12 cellular contexts compared by ENCODE assay signal in genomic region chr11:43788394-43788793, GRCh38.
DNase-seq lines count a peak whose midpoint lies in the region; ATAC-seq and TF ChIP-seq lines count a peak whose summit lies in the region.
"Had no signal": no experiment of that assay in that cellular context is flagged by ENCODE, and none has a peak within 500 bp of the region (broad histone marks: within the 10 kb centered on the region; RNA-seq: fewer than 3 reads in every experiment).

No MANE protein-coding gene starts in this region.

- H3K27me3 Mint-ChIP-seq in chondrocyte (ENCODE audit: low read depth) = no peaks in the 10 kb centered on the region

- no peak overlapping the region for H3K4me3 Mint-ChIP-seq in chondrocyte (ENCODE audit: unreplicated experiment)

- no peak for TF ChIP-seq CTCF in HEK293 (tag by site-specific recombination; IDR thresholded peaks at IDR 0.05)
- no peak for TF ChIP-seq CTCF in chondrocyte (IDR thresholded peaks at IDR 0.05)
- TF ChIP-seq CTCF in osteoblast (IDR thresholded peaks at IDR 0.05; ENCODE audit: extremely low read depth, low read depth, low read length) = no peak
- no peak for TF ChIP-seq CTCF in coronary artery (IDR thresholded peaks at IDR 0.05)

- H3K27me3 ChIP-seq in osteoblast (ENCODE audit: insufficient read depth, low read length) = no peaks in the 10 kb centered on the region
- H3K27me3 ChIP-seq: tibial artery had no signal

- no peak for ATAC-seq in GM21515 (IDR thresholded peaks at IDR 0.05; ENCODE audit: unreplicated experiment)
- no peak for ATAC-seq in GM19324 (IDR thresholded peaks at IDR 0.05; ENCODE audit: low FRiP score, unreplicated experiment)

- no peak overlapping the region for H2AFZ ChIP-seq in osteoblast (ENCODE audit: low read length)

- H3K4me1 Mint-ChIP-seq in chondrocyte (ENCODE audit: low read depth) = peaks cover 42% of the 10 kb centered on the region

- no peaks in the 10 kb centered on the region for H4K20me1 ChIP-seq in osteoblast (ENCODE audit: insufficient read depth, low read length)

- no peak overlapping the region for H3K27ac ChIP-seq in HEK293 (ENCODE audit: extremely low read depth, low read depth, low read length)
- peak overlapping the region; percentile 20 for H3K27ac ChIP-seq in osteoblast (ENCODE audit: low read depth, low read length)
- no peak overlapping the region for H3K27ac ChIP-seq in coronary artery
- H3K27ac ChIP-seq: tibial artery had no signal

- CTCF ChIA-PET in HEK293 (lab: Yijun Ruan, JAX) = interaction anchor here (0.6 to 2.6 kb wide), 2 partner anchors 14 to 63 kb away, joined by 3 to 13 read pairs; no protein-coding TSS in a partner anchor

- DNase-seq in NCI-H146 treated with DMSO at 0.1 percent for 48 hours (lab: John Stamatoyannopoulos, UW; ENCODE audit: unreplicated experiment) (peak; percentile 45), chondrocyte (ENCODE audit: low spot score) (no peak), osteoblast (ENCODE audit: insufficient read length, low spot score, missing footprints) (no peak), coronary artery (ENCODE audit: low spot score) (no peak)
- DNase-seq in effector CD4-positive, alpha-beta T cell = no peak
- DNase-seq: erythroblast, NCI-H510A, posterior cingulate gyrus had no signal

- H3K36me3 ChIP-seq in HEK293 (ENCODE audit: control insufficient read depth in 2 of 2, insufficient read depth in 1 of 2, low read length in 2 of 2) (peaks cover 0 to 3% of the 10 kb centered on the region in 2 experiments; a peak in 2 of 3 replicates), osteoblast (ENCODE audit: insufficient read depth, low read length) (no peaks in the 10 kb centered on the region)
- H3K36me3 ChIP-seq: tibial artery had no signal

- no peak overlapping the region for H3K4me2 ChIP-seq in osteoblast (ENCODE audit: insufficient read depth, low read length)

- peaks cover 2% of the 10 kb centered on the region for H3K79me2 ChIP-seq in osteoblast (ENCODE audit: insufficient read depth, low read length)

- POLR2A ChIA-PET in HEK293 (lab: Yijun Ruan, JAX) = interaction anchor here (0.7 kb wide), 1 partner anchor 146 kb away, joined by 3 read pairs; no protein-coding TSS in a partner anchor

- H3K36me3 Mint-ChIP-seq in chondrocyte (ENCODE audit: low read depth) = peaks cover 8% of the 10 kb centered on the region

- H3K9me3 ChIP-seq in HEK293 (ENCODE audit: control insufficient read depth, insufficient read depth, low read depth, low read length) = no peaks in the 10 kb centered on the region
- no peaks in the 10 kb centered on the region for H3K9me3 ChIP-seq in osteoblast (ENCODE audit: low read depth, low read length)

- H3K4me1 ChIP-seq in HEK293 (ENCODE audit: control insufficient read depth, insufficient read depth, low read length) = no peaks in the 10 kb centered on the region
- H3K4me1 ChIP-seq in osteoblast (ENCODE audit: insufficient read depth, low read length) = peaks cover 18% of the 10 kb centered on the region

- no peak overlapping the region for H3K4me3 ChIP-seq in HEK293 (ENCODE audit: low read depth, low read length)
- no peak overlapping the region for H3K4me3 ChIP-seq in osteoblast (ENCODE audit: insufficient read depth, low read length)
- H3K4me3 ChIP-seq in coronary artery = no peak overlapping the region
- H3K4me3 ChIP-seq: tibial artery had no signal

- H3K27ac Mint-ChIP-seq in chondrocyte (ENCODE audit: unreplicated experiment) = peak overlapping the region; percentile 94

- peaks cover 17% of the 10 kb centered on the region for H3K9me3 Mint-ChIP-seq in chondrocyte (ENCODE audit: low read depth)

TF ChIP-seq in HEK293, 187 proteins besides CTCF, POLR2A, EP300 and RAD21:
- TF ChIP-seq SCRT2 (tag by site-specific recombination; IDR thresholded peaks at IDR 0.05) (peak; percentile 47), ZNF529 (tag by site-specific recombination; IDR thresholded peaks at IDR 0.05; ENCODE audit: insufficient replicate concordance) (no peak)
TF ChIP-seq in HEK293: peak in this region for 1.
